ENCODE assay signal across 18 cellular contexts in the genomic region with DNA sequence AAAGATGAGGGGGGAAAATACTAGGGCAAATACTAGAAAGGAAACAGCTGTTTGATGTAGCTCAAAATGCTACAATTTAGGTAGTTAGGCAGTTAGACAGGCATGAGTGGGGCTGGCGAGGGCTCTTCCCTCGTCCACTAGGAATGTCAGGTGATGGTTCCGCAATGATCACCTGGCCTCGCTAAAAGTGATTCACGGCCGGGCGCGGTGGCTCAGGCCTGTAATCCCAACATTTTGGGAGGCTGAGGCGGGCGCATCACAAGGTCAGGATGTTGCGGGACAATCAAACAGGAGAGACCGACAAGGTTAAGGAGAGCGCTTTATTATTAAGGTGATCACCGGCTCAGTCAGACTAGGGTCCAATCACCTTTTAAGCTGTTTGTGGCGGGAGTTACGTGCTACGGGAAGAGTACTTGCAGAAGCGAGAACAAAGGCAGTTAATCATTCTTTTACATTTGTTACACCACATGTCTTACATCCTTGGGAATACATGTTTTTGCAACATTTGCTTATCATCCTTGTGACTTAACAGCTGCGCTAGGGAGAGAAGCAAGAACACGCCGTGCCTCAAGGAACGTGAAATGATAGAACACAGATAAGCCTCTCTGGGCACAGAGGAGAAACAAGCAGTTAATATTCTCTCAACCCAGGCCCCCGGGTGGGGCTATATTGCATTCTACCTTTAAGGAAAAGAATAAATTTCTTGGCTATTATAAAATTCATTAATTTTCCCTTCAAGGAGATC.
DNase-seq lines count a peak whose midpoint lies in the region; ATAC-seq, FAIRE-seq and TF ChIP-seq lines count a peak whose summit lies in the region.
"Had no signal": no experiment of that assay in that cellular context is flagged by ENCODE, and none has a peak within 500 bp of the region (broad histone marks: within the 10 kb centered on the region; RNA-seq: fewer than 3 reads in every experiment).

No MANE protein-coding gene starts in this region.

- no peaks in the 10 kb centered on the region for H3K27me3 Mint-ChIP-seq in astrocyte (ENCODE audit: low read depth, unreplicated experiment)
- no peaks in the 10 kb centered on the region for H3K27me3 Mint-ChIP-seq in CD8-positive, alpha-beta T cell (ENCODE audit: low read depth)
- H3K27me3 Mint-ChIP-seq: B cell; CD4-positive, alpha-beta T cell had no signal

- H3K27ac ChIP-seq in PC-3 (ENCODE audit: low read length) (peak overlapping the region; percentile 97), astrocyte (ENCODE audit: low read depth, low read length) (no peak overlapping the region), testis (peak overlapping the region; percentile 40 to 64), small intestine (ENCODE audit: low read depth in 1 of 2, low read length in 1 of 2) (no peak overlapping the region)
- no peak overlapping the region for H3K27ac ChIP-seq in CD8-positive, alpha-beta T cell (ENCODE audit: low read depth, low read length)

- H3K4me1 Mint-ChIP-seq in astrocyte (ENCODE audit: low read depth, unreplicated experiment), result peaks cover 49% of the 10 kb centered on the region
- H3K4me1 Mint-ChIP-seq in CD8-positive, alpha-beta T cell (ENCODE audit: low read depth), result no peaks in the 10 kb centered on the region
- H3K4me1 Mint-ChIP-seq: B cell had no signal

- CTCF ChIA-PET in PC-3 (lab: Charles Lee), result no interaction called here
- CTCF ChIA-PET in CD8-positive, alpha-beta T cell (lab: Charles Lee), result no interaction called here

- H3K27me3 ChIP-seq in PC-3 (ENCODE audit: low read length), result no peaks in the 10 kb centered on the region
- H3K27me3 ChIP-seq in astrocyte (ENCODE audit: insufficient read depth, low read length), result no peaks in the 10 kb centered on the region
- no peaks in the 10 kb centered on the region for H3K27me3 ChIP-seq in testis
- no peaks in the 10 kb centered on the region for H3K27me3 ChIP-seq in CD8-positive, alpha-beta T cell (ENCODE audit: insufficient read depth, low read length)
- no peaks in the 10 kb centered on the region for H3K27me3 ChIP-seq in small intestine (ENCODE audit: control insufficient read depth in 2 of 2, insufficient read depth in 2 of 2, low read length in 2 of 2)

- H3K4me3 Mint-ChIP-seq in astrocyte (ENCODE audit: unreplicated experiment), result no peak overlapping the region
- no peak overlapping the region for H3K4me3 Mint-ChIP-seq in CD8-positive, alpha-beta T cell
- H3K4me3 Mint-ChIP-seq: B cell; CD4-positive, alpha-beta T cell had no signal

- no peak for FAIRE-seq in astrocyte (lab: Jason Lieb, UNC)
- FAIRE-seq in small intestine (lab: Jason Lieb, UNC), result no peak
- FAIRE-seq: G401.6, GM12892, H1 had no signal

- H3K79me2 ChIP-seq in PC-3 (ENCODE audit: low read length) (no peaks in the 10 kb centered on the region), astrocyte (ENCODE audit: insufficient read depth, low read length) (no peaks in the 10 kb centered on the region)

- WGBS in testis, 2 donors, result 45 to 50% methylated on average over 23 of the region's 23 CpGs
- 92 to 95% (median 94%) methylated on average over 23 of the region's 23 CpGs for WGBS in small intestine, 3 donors

- intact Hi-C loops in PC-3 (cut with micrococcal nuclease), result no loop called here
- intact Hi-C loops in testis (cut with DNase I; ENCODE audit: low total_unique reads), result no loop called here
- intact Hi-C loops in CD8-positive, alpha-beta T cell (cut with DNase I, micrococcal nuclease), result no loop called here

- H2AFZ ChIP-seq in PC-3 (ENCODE audit: low read length) (no peak overlapping the region), astrocyte (ENCODE audit: low read depth, low read length) (no peak overlapping the region)

- peak overlapping the region; percentile 97 for H3K27ac Mint-ChIP-seq in astrocyte (ENCODE audit: unreplicated experiment)
- no peak overlapping the region for H3K27ac Mint-ChIP-seq in CD8-positive, alpha-beta T cell
- H3K27ac Mint-ChIP-seq: B cell; CD4-positive, alpha-beta T cell had no signal

- TF ChIP-seq POLR2A in testis (IDR thresholded peaks at IDR 0.05), result no peak

- H3K36me3 Mint-ChIP-seq in astrocyte (ENCODE audit: low read depth, unreplicated experiment), result no peaks in the 10 kb centered on the region
- H3K36me3 Mint-ChIP-seq in CD8-positive, alpha-beta T cell, result no peaks in the 10 kb centered on the region

- no TSS peak for BruUV-seq in PC-3 (replicated peaks; lab: Mats Ljungman, UMichigan)

- H3K9me2 ChIP-seq in PC-3 (replicated peaks; ENCODE audit: low read length), result no peaks in the 10 kb centered on the region

- no peak for ATAC-seq in PC-3
- ATAC-seq in CD8-positive, alpha-beta T cell, result no peak

- POLR2A ChIA-PET in PC-3 (lab: Charles Lee; ENCODE audit: unreplicated experiment), result interaction anchor here (0.6 kb wide), 1 partner anchor 155 kb away, joined by 3 read pairs; no protein-coding TSS in a partner anchor
- POLR2A ChIA-PET in CD8-positive, alpha-beta T cell (lab: Charles Lee), result no interaction called here

- H3K9me3 Mint-ChIP-seq in astrocyte (ENCODE audit: unreplicated experiment), result peaks cover 2% of the 10 kb centered on the region
- peaks cover 7% of the 10 kb centered on the region for H3K9me3 Mint-ChIP-seq in CD8-positive, alpha-beta T cell

- H3K36me3 ChIP-seq in PC-3 (ENCODE audit: low read depth, low read length), result no peaks in the 10 kb centered on the region
- H3K36me3 ChIP-seq in astrocyte (ENCODE audit: insufficient read depth, low read length), result no peaks in the 10 kb centered on the region
- no peaks in the 10 kb centered on the region for H3K36me3 ChIP-seq in testis (ENCODE audit: low read depth, missing control alignments)
- no peaks in the 10 kb centered on the region for H3K36me3 ChIP-seq in CD8-positive, alpha-beta T cell (ENCODE audit: insufficient read depth, low read length)
- H3K36me3 ChIP-seq in small intestine (ENCODE audit: control insufficient read depth in 2 of 2, insufficient read depth in 2 of 2, low read length in 2 of 2), result no peaks in the 10 kb centered on the region
- H3K36me3 ChIP-seq: HAP-1 had no signal

- DNase-seq in PC-3 (no peak), astrocyte (ENCODE audit: low read depth) (no peak), islet precursor cell (peak; percentile 73), testis (peak; percentile 85), small intestine (no peak), NCI-H2227 treated with DMSO at 0.1 percent for 48 hours (lab: John Stamatoyannopoulos, UW) (no peak)
- no peak for DNase-seq in CD8-positive, alpha-beta T cell
- DNase-seq: ACHN; C1 segment of cervical spinal cord; CD4-positive, alpha-beta T cell; DMS79 treated with DMSO at 0.1 percent for 48 hours; EL; IMR-90 had no signal

- peak overlapping the region; percentile 68 for H3K9ac ChIP-seq in PC-3 (ENCODE audit: low read length)
- H3K9ac ChIP-seq in astrocyte (ENCODE audit: low read length), result no peak overlapping the region

- H3K4me3 ChIP-seq in PC-3 (ENCODE audit: low read length) (no peak overlapping the region), astrocyte (ENCODE audit: insufficient read depth, low read depth, low read length) (no peak overlapping the region), testis (peak overlapping the region in 1 of 2 donors; percentile 42), small intestine (ENCODE audit: low read depth in 1 of 2, low read length in 2 of 2) (no peak overlapping the region)
- no peak overlapping the region for H3K4me3 ChIP-seq in CD8-positive, alpha-beta T cell (ENCODE audit: low read depth, low read length)
- H3K4me3 ChIP-seq: HAP-1 had no signal

- H3K4me1 ChIP-seq in PC-3 (ENCODE audit: insufficient read depth, low read length), result peaks cover 34% of the 10 kb centered on the region
- H3K4me1 ChIP-seq in astrocyte (ENCODE audit: insufficient read depth, low read length), result no peaks in the 10 kb centered on the region
- H3K4me1 ChIP-seq in testis, result peaks cover 19% of the 10 kb centered on the region
- no peaks in the 10 kb centered on the region for H3K4me1 ChIP-seq in CD8-positive, alpha-beta T cell (ENCODE audit: insufficient read depth, low read length)
- no peaks in the 10 kb centered on the region for H3K4me1 ChIP-seq in small intestine (ENCODE audit: control insufficient read depth in 2 of 2, insufficient read depth in 1 of 2, low read depth in 1 of 2, low read length in 1 of 2)
- H3K4me1 ChIP-seq: HAP-1 had no signal

- no peak for TF ChIP-seq CTCF in PC-3 (conservative IDR thresholded peaks at IDR 0.05; ENCODE audit: low read depth, low read length)
- no peak for TF ChIP-seq CTCF in astrocyte (IDR thresholded peaks at IDR 0.05; ENCODE audit: insufficient read depth, low read depth, low read length)
- TF ChIP-seq CTCF in testis (IDR thresholded peaks at IDR 0.05), result no peak
- no peak for TF ChIP-seq CTCF in CD8-positive, alpha-beta T cell (IDR thresholded peaks at IDR 0.05)

- no peaks in the 10 kb centered on the region for H3K9me3 ChIP-seq in PC-3 (ENCODE audit: low read length)
- H3K9me3 ChIP-seq in astrocyte (ENCODE audit: insufficient read depth, low read depth, low read length), result no peaks in the 10 kb centered on the region
- H3K9me3 ChIP-seq in testis, result no peaks in the 10 kb centered on the region
- H3K9me3 ChIP-seq in CD8-positive, alpha-beta T cell (ENCODE audit: low read length), result no peaks in the 10 kb centered on the region
- H3K9me3 ChIP-seq in small intestine (ENCODE audit: control insufficient read depth, low read depth), result peaks cover 1% of the 10 kb centered on the region
- H3K9me3 ChIP-seq: HAP-1 had no signal

- no peaks in the 10 kb centered on the region for H3F3A ChIP-seq in PC-3 (ENCODE audit: low read length, unreplicated experiment)

- no peaks in the 10 kb centered on the region for H4K20me1 ChIP-seq in PC-3 (ENCODE audit: low read length)
- no peaks in the 10 kb centered on the region for H4K20me1 ChIP-seq in astrocyte (ENCODE audit: insufficient read depth, low read length)

- H3K4me2 ChIP-seq in PC-3 (ENCODE audit: low read length) (peak overlapping the region; percentile 71), astrocyte (ENCODE audit: low read length) (no peak overlapping the region)

Comparison
In these comparisons a context has a peak if more than half of its experiments do, and no peak if none do; other contexts are left out.
1. DNase-seq: peak in islet precursor cell (single experiment) and testis (single experiment); none in PC-3 (single experiment), astrocyte (single experiment), CD8-positive, alpha-beta T cell (0 of 7), small intestine (single experiment) and NCI-H2227 treated with DMSO at 0.1 percent for 48 hours (single experiment).
2. H3K27ac ChIP-seq: peak in PC-3 (single experiment) and testis (2 of 2); none in astrocyte (single experiment), CD8-positive, alpha-beta T cell (single experiment) and small intestine (0 of 2).